Comparison of ENCODE assay signal across 8 cellular contexts in the genomic region with DNA sequence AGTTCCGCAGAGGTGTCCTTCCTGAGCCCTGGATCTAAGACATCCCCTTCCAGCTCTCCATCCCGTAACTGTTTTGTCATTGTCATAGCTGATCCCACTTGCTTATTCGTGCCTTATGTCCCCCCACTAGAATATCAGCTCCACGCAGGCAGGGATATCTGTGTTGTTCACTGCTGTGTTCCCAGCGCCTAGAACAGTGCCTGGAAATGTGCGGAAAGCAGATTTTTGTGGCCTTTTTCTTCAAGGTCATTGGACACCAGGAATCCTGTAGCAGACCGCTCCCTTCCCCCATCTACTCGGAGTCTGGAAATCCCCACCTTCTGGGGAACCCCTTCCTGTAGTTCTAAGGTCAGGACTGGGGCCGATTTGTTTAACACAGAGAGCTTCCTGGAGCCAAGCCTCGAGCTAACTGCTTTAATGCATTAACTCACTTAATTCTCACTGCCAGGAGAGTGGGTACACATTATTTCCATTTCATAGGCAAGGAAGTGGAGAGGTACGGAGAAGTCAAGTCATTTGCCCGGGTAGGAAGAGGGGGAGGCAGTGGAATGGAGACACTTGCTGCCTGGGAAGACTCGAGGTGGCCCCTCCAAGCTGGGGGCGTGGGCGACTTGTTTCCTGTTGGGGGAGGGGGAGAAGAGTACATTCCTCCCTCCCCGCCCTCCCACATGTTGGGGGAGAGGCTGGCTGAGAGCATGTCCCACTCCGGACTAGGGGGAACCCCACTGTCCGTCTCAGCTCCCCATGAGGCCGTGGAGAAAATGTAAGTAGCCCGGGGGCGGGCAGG. TPM values are rescaled to one million over a fixed set of nuclear protein-coding genes. Genes with fewer than 3 reads are reported as not detected.
A peak's percentile ranks its signal among the peaks of the same experiment; 100 is the strongest.
DNase-seq lines count a peak whose midpoint lies in the region; ATAC-seq and TF ChIP-seq lines count a peak whose summit lies in the region.

No MANE protein-coding gene starts in this region.

- no peaks in the 10 kb centered on the region for H3K36me3 ChIP-seq in CD4-positive, alpha-beta memory T cell (ENCODE audit: insufficient read depth, low read length)
- H3K36me3 ChIP-seq in HAP-1 (replicated peaks), result no peaks in the 10 kb centered on the region
- H3K36me3 ChIP-seq in SJCRH30, result no peaks in the 10 kb centered on the region
- H3K36me3 ChIP-seq in liver (ENCODE audit: control insufficient read depth in 4 of 4, insufficient read depth in 3 of 4, low read depth in 1 of 4, low read length in 3 of 4), result no peaks in the 10 kb centered on the region

- no peaks in the 10 kb centered on the region for H3K9me3 ChIP-seq in CD4-positive, alpha-beta memory T cell (ENCODE audit: control insufficient read depth in 1 of 2, low read length in 2 of 2)
- no peaks in the 10 kb centered on the region for H3K9me3 ChIP-seq in HAP-1
- H3K9me3 ChIP-seq in SJCRH30 (replicated peaks), result no peaks in the 10 kb centered on the region
- H3K9me3 ChIP-seq in liver (ENCODE audit: control insufficient read depth in 4 of 4, low read length in 3 of 4), result no peaks in the 10 kb centered on the region

- CTCF ChIA-PET in CD4-positive, alpha-beta memory T cell (lab: Charles Lee; ENCODE audit: partially characterized antibody), result interaction anchor here (0.8 to 23.0 kb wide), 15 partner anchors 8 to 125 kb away, joined by 3 to 1282 read pairs (median 8); no protein-coding TSS in a partner anchor

- intact Hi-C loops in CD4-positive, alpha-beta memory T cell (cut with micrococcal nuclease), result loop anchor here (1.0 to 2.0 kb wide), 4 partner anchors 26 to 194 kb away; partner anchors contain the start of gene ATXN2

- DNase-seq in CD4-positive, alpha-beta memory T cell, result peak; percentile 42 to 78 (median 43)
- no peak for DNase-seq in HAP-1 (ENCODE audit: low spot score in 2 of 2)
- DNase-seq in SJCRH30, result peak; percentile 44 to 48
- DNase-seq in astrocyte of the cerebellum (ENCODE audit: low read depth), result no peak
- DNase-seq in stimulated activated CD4-positive, alpha-beta T cell treated with anti-CD3 and anti-CD28 coated beads, TNF-alpha, amount 100 ng/mL, for 48 hours (ENCODE audit: low read depth in 3 of 3), result peak; percentile 52 to 66 (median 61)

- 48% methylated on average over 21 of the region's 21 CpGs for WGBS in liver

- in situ Hi-C loops in HAP-1 (cut with MboI; ENCODE audit: low sequenced_read_pairs), result no loop called here
- in situ Hi-C loops in astrocyte of the cerebellum (cut with HindIII; ENCODE audit: low sequenced_read_pairs), result no loop called here

- H3K4me1 Mint-ChIP-seq in CD4-positive, alpha-beta memory T cell, result peaks cover 35 to 74% (median 48%) of the 10 kb centered on the region in 4 donors

- ATAC-seq in HG03460 (IDR thresholded peaks at IDR 0.05; ENCODE audit: unreplicated experiment), result no peak
- no peak for ATAC-seq in HG03565 (IDR thresholded peaks at IDR 0.05; ENCODE audit: unreplicated experiment)

- peak overlapping the region; percentile 97 for H3K27ac ChIP-seq in CD4-positive, alpha-beta memory T cell (ENCODE audit: low read depth, low read length)
- H3K27ac ChIP-seq in SJCRH30 (peak overlapping the region; percentile 3; the same call in 1 of the 2 replicates), liver (ENCODE audit: low read depth in 1 of 2, low read length in 2 of 2) (peak overlapping the region; percentile 82 to 85)

- peak overlapping the region; percentile 29 to 90 for H3K4me3 ChIP-seq in CD4-positive, alpha-beta memory T cell (ENCODE audit: low read length in 2 of 2)
- H3K4me3 ChIP-seq in HAP-1, result peak overlapping the region; percentile 66
- H3K4me3 ChIP-seq in SJCRH30, result peak overlapping the region; percentile 82
- H3K4me3 ChIP-seq in astrocyte of the cerebellum (ENCODE audit: low read depth, low read length), result peak overlapping the region; percentile 89
- H3K4me3 ChIP-seq in liver (ENCODE audit: low read depth in 1 of 3, low read length in 3 of 3), result peak overlapping the region in 1 of 3 donors; percentile 85

- TF ChIP-seq CTCF in astrocyte of the cerebellum (IDR thresholded peaks at IDR 0.05; ENCODE audit: low read depth, low read length, missing control alignments) (no peak), liver (IDR thresholded peaks at IDR 0.05; ENCODE audit: low read depth, low read length, missing input control) (no peak)

- no peaks in the 10 kb centered on the region for H3K27me3 Mint-ChIP-seq in CD4-positive, alpha-beta memory T cell

- H3K9ac ChIP-seq in liver (ENCODE audit: low read depth in 1 of 2, low read length in 2 of 2), result peak overlapping the region; percentile 14 to 29

- peak overlapping the region; percentile 86 to 95 (median 90) for H3K4me3 Mint-ChIP-seq in CD4-positive, alpha-beta memory T cell

- POLR2A ChIA-PET in CD4-positive, alpha-beta memory T cell (lab: Charles Lee; ENCODE audit: partially characterized antibody), result interaction anchor here (0.6 to 22.3 kb wide), 3 partner anchors 21 to 884 kb away, joined by 3 to 683 read pairs (median 258); no protein-coding TSS in a partner anchor

- peaks cover 0 to 2% (median 0%) of the 10 kb centered on the region in 8 donors for H3K9me3 Mint-ChIP-seq in CD4-positive, alpha-beta memory T cell

- H3K4me1 ChIP-seq in CD4-positive, alpha-beta memory T cell (ENCODE audit: insufficient read depth, low read length), result peaks cover 54% of the 10 kb centered on the region
- H3K4me1 ChIP-seq in HAP-1 (peaks cover 11% of the 10 kb centered on the region; the same call in 1 of the 2 replicates), SJCRH30 (peaks cover 24% of the 10 kb centered on the region), liver (ENCODE audit: control insufficient read depth in 4 of 4, insufficient read depth in 4 of 4, low read length in 3 of 4) (peaks cover 14 to 42% (median 29%) of the 10 kb centered on the region in 4 donors)

- peaks cover 0 to 8% of the 10 kb centered on the region in 2 donors for H3K36me3 Mint-ChIP-seq in CD4-positive, alpha-beta memory T cell

- H3K27ac Mint-ChIP-seq in CD4-positive, alpha-beta memory T cell, result peak overlapping the region; percentile 92 to 98 (median 95)

- TF ChIP-seq RAD21 in liver (IDR thresholded peaks at IDR 0.05), result no peak

- H3K27me3 ChIP-seq in CD4-positive, alpha-beta memory T cell (ENCODE audit: insufficient read depth, low read length), result no peaks in the 10 kb centered on the region
- H3K27me3 ChIP-seq in HAP-1 (ENCODE audit: low read depth) (no peaks in the 10 kb centered on the region), SJCRH30 (no peaks in the 10 kb centered on the region), liver (ENCODE audit: control insufficient read depth in 4 of 4, insufficient read depth in 4 of 4, low read length in 3 of 4) (no peaks in the 10 kb centered on the region)

TF ChIP-seq in liver, 16 proteins besides CTCF, POLR2A, EP300 and RAD21:
- TF ChIP-seq TAF1 (conservative IDR thresholded peaks at IDR 0.05) (no peak), REST (IDR thresholded peaks at IDR 0.05) (no peak), ATF3 (IDR thresholded peaks at IDR 0.05) (no peak), SP1 (IDR thresholded peaks at IDR 0.05) (peak; percentile 42), GABPA (IDR thresholded peaks at IDR 0.05 in 1 of 2, conservative IDR thresholded peaks at IDR 0.05 in 1 of 2) (no peak), FOXA1 (IDR thresholded peaks at IDR 0.05) (no peak), RXRA (IDR thresholded peaks at IDR 0.05) (peak in 1 of 2 donors; percentile 20), HNF4A (conservative IDR thresholded peaks at IDR 0.05) (no peak), NR2F2 (IDR thresholded peaks at IDR 0.05) (peak; percentile 36)
TF ChIP-seq in liver: peak in this region for 3.

RNA-seq across cellular contexts. Expression of gene SH2B3, which starts 1.2 kb away (rescaled TPM):
- 10 to 100 TPM; 25.3 to 28.2 TPM for total RNA-seq in CD4-positive, alpha-beta memory T cell
- 10 to 100 TPM in 1 of 2 donors, 1 to 10 TPM in 1; 4.2 to 14.2 TPM for polyA plus RNA-seq in CD4-positive, alpha-beta memory T cell
- total RNA-seq in SJCRH30 (2014; rRNA removed; shearing (Covaris generic)), result 11.1 and 13.2 TPM in 2 replicates
- total RNA-seq in liver, result 10 to 100 TPM; 10.7 to 18.7 TPM
- polyA plus RNA-seq in liver, result 1 to 10 TPM; 4.4 to 6.9 TPM

RNA-seq across cellular contexts. Expression of gene PHETA1, which starts 35.7 kb away (rescaled TPM):
- total RNA-seq in CD4-positive, alpha-beta memory T cell, result 1 to 10 TPM; 4.7 to 6.4 TPM
- polyA plus RNA-seq in CD4-positive, alpha-beta memory T cell, result 1 to 10 TPM in 1 of 2 donors, under 1 TPM in 1; 0.24 to 1.4 TPM
- total RNA-seq in SJCRH30 (2014; rRNA removed; shearing (Covaris generic)), result 4.0 and 4.2 TPM in 2 replicates
- 1 to 10 TPM; 2.4 to 5.7 TPM for total RNA-seq in liver
- polyA plus RNA-seq in liver, result 1 to 10 TPM; 2.5 to 5.4 TPM

Comparison
In these comparisons a context has a peak if more than half of its experiments do, and no peak if none do; other contexts are left out.
1. DNase-seq: peak in CD4-positive, alpha-beta memory T cell (5 of 5), SJCRH30 (2 of 2) and stimulated activated CD4-positive, alpha-beta T cell treated with anti-CD3 and anti-CD28 coated beads, TNF-alpha, amount 100 ng/mL, for 48 hours (3 of 3); none in HAP-1 (0 of 2) and astrocyte of the cerebellum (single experiment).
2. H3K27ac ChIP-seq: peak in every context shown above with its lines; median percentile 97 in CD4-positive, alpha-beta memory T cell; 84 in liver; 3 in SJCRH30.